2 cellular contexts compared by ENCODE assay signal in genomic region chr6:109869398-109870165, GRCh38.
TF ChIP-seq lines count a peak whose summit lies in the region.

No MANE protein-coding gene starts in this region.

TF ChIP-seq in GM23338, 12 proteins besides CTCF, POLR2A, EP300 and RAD21 (continued from another document):
- TF ChIP-seq CREB1 (CRISPR knock-in tag; IDR thresholded peaks at IDR 0.05; ENCODE audit: low read depth) = no peak
- TF ChIP-seq EZH2 (IDR thresholded peaks at IDR 0.05; ENCODE audit: low read depth, unreplicated experiment) = no peak
- no peak for TF ChIP-seq ZNF331 (CRISPR knock-in tag; IDR thresholded peaks at IDR 0.05; ENCODE audit: low read depth)
- no peak for TF ChIP-seq JUNB (IDR thresholded peaks at IDR 0.05; ENCODE audit: unreplicated experiment)
- TF ChIP-seq REST (IDR thresholded peaks at IDR 0.05; ENCODE audit: unreplicated experiment) = no peak
- no peak for TF ChIP-seq POLR2AphosphoS5 (IDR thresholded peaks at IDR 0.05; ENCODE audit: low read depth)
- TF ChIP-seq ZNF462 (CRISPR knock-in tag; IDR thresholded peaks at IDR 0.05) = no peak
- TF ChIP-seq STAT1 (IDR thresholded peaks at IDR 0.05; ENCODE audit: unreplicated experiment) = no peak

TF ChIP-seq in K562, 482 proteins besides CTCF, POLR2A, EP300 and RAD21 (continued from another document):
- TF ChIP-seq ZBTB49 (CRISPR knock-in tag; IDR thresholded peaks at IDR 0.05; ENCODE audit: borderline replicate concordance) (no peak), ZNF280A (IDR thresholded peaks at IDR 0.05; ENCODE audit: low read depth, partially characterized antibody) (no peak), USF2 (CRISPR knock-in tag; IDR thresholded peaks at IDR 0.05) (peak; percentile 58), TFE3 (CRISPR knock-in tag; IDR thresholded peaks at IDR 0.05) (peak; percentile 74), MEIS2 (IDR thresholded peaks at IDR 0.05; ENCODE audit: partially characterized antibody) (no peak), ZNF316 (IDR thresholded peaks at IDR 0.05) (no peak), NFE2 (IDR thresholded peaks at IDR 0.05; ENCODE audit: low read depth) (no peak), MAZ (CRISPR knock-in tag; conservative IDR thresholded peaks at IDR 0.05 in 1 of 2, IDR thresholded peaks at IDR 0.05 in 1 of 2) (no peak), RAD51 (IDR thresholded peaks at IDR 0.05; ENCODE audit: borderline replicate concordance, low read depth) (peak; percentile 56; the same call in 1 of the 2 replicates), TSC22D4 (tag; IDR thresholded peaks at IDR 0.05) (no peak), ZNF699 (CRISPR knock-in tag; IDR thresholded peaks at IDR 0.05; ENCODE audit: insufficient replicate concordance) (no peak), ZNF395 (CRISPR knock-in tag; IDR thresholded peaks at IDR 0.05) (no peak), KDM5B (IDR thresholded peaks at IDR 0.05; ENCODE audit: insufficient replicate concordance, low read depth, low read length) (no peak), NBN (IDR thresholded peaks at IDR 0.05; ENCODE audit: low read depth) (no peak), TSHZ1 (CRISPR knock-in tag; IDR thresholded peaks at IDR 0.05) (0 out of 2 replicates have a peak, but pooled peaks have one; percentile 19), ZNF347 (CRISPR knock-in tag; IDR thresholded peaks at IDR 0.05; ENCODE audit: low read depth) (no peak), CREBBP (IDR thresholded peaks at IDR 0.05; ENCODE audit: low read depth, low read length) (no peak), KDM4B (IDR thresholded peaks at IDR 0.05; ENCODE audit: borderline replicate concordance in 2 of 2, low read depth in 1 of 2) (no peak), FOXA1 (IDR thresholded peaks at IDR 0.05; ENCODE audit: borderline replicate concordance) (no peak), MECOM (CRISPR knock-in tag; IDR thresholded peaks at IDR 0.05) (no peak), ZKSCAN3 (CRISPR knock-in tag; IDR thresholded peaks at IDR 0.05) (no peak), ZNF740 (CRISPR knock-in tag; IDR thresholded peaks at IDR 0.05) (no peak), ZNF740 (tag; IDR thresholded peaks at IDR 0.05) (no peak), ZNF507 (tag; conservative IDR thresholded peaks at IDR 0.05) (no peak), CHD7 (IDR thresholded peaks at IDR 0.05; ENCODE audit: low read depth, low read length) (no peak), ERF (CRISPR knock-in tag; IDR thresholded peaks at IDR 0.05) (no peak), NR2C2 (CRISPR knock-in tag; IDR thresholded peaks at IDR 0.05) (no peak), NR2C2 (tag; IDR thresholded peaks at IDR 0.05) (no peak), SIRT6 (IDR thresholded peaks at IDR 0.05; ENCODE audit: low read depth, low read length) (no peak)
